ENCODE assay signal across 21 cellular contexts in the genomic region with DNA sequence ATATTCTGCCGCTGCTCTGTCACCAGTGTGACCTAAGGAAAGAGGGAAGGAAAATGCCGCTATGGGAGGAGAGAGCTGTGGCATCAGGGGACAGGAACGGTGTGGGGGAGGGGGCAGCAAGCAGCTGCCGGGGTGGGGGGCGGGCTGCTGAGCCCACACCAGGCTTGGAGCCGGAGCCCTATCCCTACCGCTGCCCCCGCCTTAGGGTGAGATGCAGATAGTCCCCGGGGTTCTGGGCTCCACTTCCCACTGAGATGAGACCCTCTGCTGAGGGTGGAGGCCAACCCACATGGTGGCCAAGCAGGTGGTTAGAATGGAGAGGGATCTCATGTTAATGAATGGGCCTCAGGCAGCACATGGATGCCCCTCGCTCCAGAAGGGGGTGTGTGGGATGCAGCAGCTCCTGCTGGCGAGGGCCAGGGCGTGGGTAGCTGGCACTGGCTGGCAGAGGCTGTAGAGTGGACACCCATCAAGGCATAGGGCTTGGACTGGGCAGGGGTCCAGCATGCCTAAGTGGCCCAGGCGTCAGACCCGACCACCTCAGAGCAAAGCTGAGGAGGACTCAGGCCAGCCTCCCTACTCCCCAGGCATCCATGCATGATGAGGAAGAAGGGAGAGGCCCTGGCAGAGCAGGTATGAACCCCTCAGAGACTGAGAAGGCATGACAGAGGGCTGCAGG.
"Had no signal": no experiment of that assay in that cellular context is flagged by ENCODE, and none has a peak within 500 bp of the region (broad histone marks: within the 10 kb centered on the region; RNA-seq: fewer than 3 reads in every experiment).

No MANE protein-coding gene starts in this region.

- H3K4me3 ChIP-seq: coronary artery, esophagus muscularis mucosa, mucosa of descending colon, upper lobe of left lung had no signal

- H3K4me1 Mint-ChIP-seq: activated T-helper 17 cell treated with anti-CD3 and anti-CD28 coated beads, Interleukin-2, amount 50 U/mL, for 72 hours; T-helper 17 cell had no signal

- DNase-seq: activated CD4-positive, alpha-beta T cell treated with anti-CD3 and anti-CD28 coated beads for 1 hour; activated CD4-positive, alpha-beta T cell treated with anti-CD3 and anti-CD28 coated beads, Interleukin-2, amount 50 U/mL, for 1 hour; activated CD8-positive, alpha-beta T cell treated with anti-CD3 and anti-CD28 coated beads, Interleukin-2, amount 10 ng/mL, durations not matched to agents 7 days and 5 days; activated T-cell treated with anti-CD3 and anti-CD28 coated beads, Interleukin-2, amount 50 U/mL, for 1 hour; amniotic stem cell; hippocampal formation; kidney glomerular epithelial cell; mesenchymal stem cell; occipital lobe; stimulated activated CD4-positive, alpha-beta T cell treated with anti-CD3 and anti-CD28 coated beads, Interleukin-12 subunit alpha, Interleukin-12 subunit beta, amount 100 ng/mL, for 4 hours; stimulated activated CD4-positive, alpha-beta T cell treated with anti-CD3 and anti-CD28 coated beads, Interleukin-4, amount 100 ng/mL, for 4 hours; stimulated activated naive CD8-positive, alpha-beta T cell treated with anti-CD3 and anti-CD28 coated beads, Interleukin-15, Interleukin-2, amounts not matched to agents 100 U/mL and 50 U/mL, for 24 hours; SW 1271; T-helper 17 cell; upper lobe of left lung had no signal

- H3K9me3 Mint-ChIP-seq: activated naive CD4-positive, alpha-beta T cell treated with anti-CD3 and anti-CD28 coated beads, Interleukin-2, amount 50 U/mL, for 72 hours; activated T-helper 17 cell treated with anti-CD3 and anti-CD28 coated beads, Interleukin-2, amount 50 U/mL, for 72 hours had no signal

- H3K4me1 ChIP-seq: esophagus muscularis mucosa, upper lobe of left lung had no signal

- H3K4me3 Mint-ChIP-seq: activated CD8-positive, alpha-beta T cell treated with anti-CD3 and anti-CD28 coated beads, Interleukin-2, amount 10 ng/mL, durations not matched to agents 7 days and 5 days; activated T-helper 17 cell treated with anti-CD3 and anti-CD28 coated beads, Interleukin-2, amount 50 U/mL, for 72 hours; T-helper 17 cell had no signal

- H3K27me3 ChIP-seq: esophagus muscularis mucosa, upper lobe of left lung had no signal

- H3K27ac ChIP-seq: coronary artery, esophagus muscularis mucosa, upper lobe of left lung had no signal

- H3K36me3 ChIP-seq: esophagus muscularis mucosa, upper lobe of left lung had no signal

- ATAC-seq: activated CD8-positive, alpha-beta T cell treated with anti-CD3 and anti-CD28 coated beads, Interleukin-2, amount 10 ng/mL, durations not matched to agents 7 days and 5 days; activated naive CD4-positive, alpha-beta T cell treated with anti-CD3 and anti-CD28 coated beads, Interleukin-2, amount 50 U/mL, for 72 hours; activated T-helper 17 cell treated with anti-CD3 and anti-CD28 coated beads, Interleukin-2, amount 50 U/mL, for 72 hours; mucosa of descending colon; stimulated activated naive CD8-positive, alpha-beta T cell treated with anti-CD3 and anti-CD28 coated beads, Interleukin-15, Interleukin-2, amounts not matched to agents 100 U/mL and 50 U/mL, for 24 hours; T-helper 17 cell had no signal

- H3K27ac Mint-ChIP-seq: activated CD8-positive, alpha-beta T cell treated with anti-CD3 and anti-CD28 coated beads, Interleukin-2, amount 10 ng/mL, durations not matched to agents 7 days and 5 days; activated naive CD4-positive, alpha-beta T cell treated with anti-CD3 and anti-CD28 coated beads, Interleukin-2, amount 50 U/mL, for 72 hours; activated T-helper 17 cell treated with anti-CD3 and anti-CD28 coated beads, Interleukin-2, amount 50 U/mL, for 72 hours; progenitor cell of endocrine pancreas; T-helper 17 cell had no signal

- H3K36me3 Mint-ChIP-seq: activated naive CD4-positive, alpha-beta T cell treated with anti-CD3 and anti-CD28 coated beads, Interleukin-2, amount 50 U/mL, for 72 hours had no signal

- H3K9me3 ChIP-seq: esophagus muscularis mucosa, mucosa of descending colon, upper lobe of left lung had no signal
